9 cellular contexts compared by ENCODE assay signal in genomic region chr14:95597784-95598204, GRCh38.
DNase-seq lines count a peak whose midpoint lies in the region; ATAC-seq and TF ChIP-seq lines count a peak whose summit lies in the region.
"Had no signal": no experiment of that assay in that cellular context is flagged by ENCODE, and none has a peak within 500 bp of the region (broad histone marks: within the 10 kb centered on the region; RNA-seq: fewer than 3 reads in every experiment).

No MANE protein-coding gene starts in this region.

- H3K36me3 ChIP-seq in body of pancreas (replicated peaks in 1 of 2; ENCODE audit: insufficient read depth in 1 of 2, low read depth in 2 of 2), result no peaks in the 10 kb centered on the region
- H3K36me3 ChIP-seq in neural progenitor cell, result no peaks in the 10 kb centered on the region
- no peaks in the 10 kb centered on the region for H3K36me3 ChIP-seq in uterus

- peak; percentile 5 for DNase-seq in M059J (ENCODE audit: low read depth)
- DNase-seq in body of pancreas, result peak in 3 of 4 donors; percentile 20 to 36 (median 22)
- DNase-seq in neural progenitor cell (ENCODE audit: low spot score), result peak; percentile 82
- no peak for DNase-seq in GOT3 (lab: John Stamatoyannopoulos, UW)
- DNase-seq in uterus, result no peak
- DNase-seq in stimulated activated naive CD4-positive, alpha-beta T cell (lab: John Stamatoyannopoulos, UW), result no peak

- H3K4me1 Mint-ChIP-seq in neural progenitor cell, result peaks cover 14% of the 10 kb centered on the region

- peak overlapping the region; percentile 70 for H3K27ac Mint-ChIP-seq in neural progenitor cell

- ATAC-seq in GM19463 (IDR thresholded peaks at IDR 0.05; ENCODE audit: unreplicated experiment) (peak; percentile 87), body of pancreas (peak; percentile 35), GM19397 (IDR thresholded peaks at IDR 0.05; ENCODE audit: unreplicated experiment) (no peak)

- no peak overlapping the region for H3K27ac ChIP-seq in body of pancreas
- no peak overlapping the region for H3K27ac ChIP-seq in neural progenitor cell
- H3K27ac ChIP-seq in uterus, result no peak overlapping the region
- H3K27ac ChIP-seq: epithelial cell of prostate had no signal

- H3K27me3 ChIP-seq in body of pancreas (no peaks in the 10 kb centered on the region), neural progenitor cell (no peaks in the 10 kb centered on the region), uterus (no peaks in the 10 kb centered on the region)

- no peak overlapping the region for H3K9ac ChIP-seq in neural progenitor cell

- no peaks in the 10 kb centered on the region for H3K79me2 ChIP-seq in neural progenitor cell (ENCODE audit: low read depth)

- TF ChIP-seq POLR2A in body of pancreas (IDR thresholded peaks at IDR 0.05), result no peak
- no peak for TF ChIP-seq POLR2A in uterus (IDR thresholded peaks at IDR 0.05)

- H3K9me3 Mint-ChIP-seq in neural progenitor cell, result no peaks in the 10 kb centered on the region

- peak overlapping the region; percentile 73 for H3K4me3 Mint-ChIP-seq in neural progenitor cell

- intact Hi-C loops in body of pancreas (cut with DNase I), result no loop called here
- intact Hi-C loops in uterus (cut with DNase I; ENCODE audit: low total_unique reads), result no loop called here

- no peaks in the 10 kb centered on the region for H3K36me3 Mint-ChIP-seq in neural progenitor cell

- WGBS in body of pancreas, 2 donors, result 6% methylated on average over 18 to 19 of the region's 19 CpGs

- H3K4me3 ChIP-seq in body of pancreas, result no peak overlapping the region
- H3K4me3 ChIP-seq in neural progenitor cell, result peak overlapping the region; percentile 37
- no peak overlapping the region for H3K4me3 ChIP-seq in uterus

- TF ChIP-seq CTCF in body of pancreas (IDR thresholded peaks at IDR 0.05), result no peak
- no peak for TF ChIP-seq CTCF in neural progenitor cell (IDR thresholded peaks at IDR 0.05)
- TF ChIP-seq CTCF in uterus (IDR thresholded peaks at IDR 0.05), result no peak

- H3K9me3 ChIP-seq in body of pancreas (no peaks in the 10 kb centered on the region), neural progenitor cell (ENCODE audit: low read depth) (no peaks in the 10 kb centered on the region), uterus (no peaks in the 10 kb centered on the region)

- peak overlapping the region; percentile 81 for H2AFZ ChIP-seq in neural progenitor cell (replicated peaks)

- peaks cover 6% of the 10 kb centered on the region for H3K27me3 Mint-ChIP-seq in neural progenitor cell (ENCODE audit: insufficient read depth, low read depth)

- H3K4me1 ChIP-seq in body of pancreas, result no peaks in the 10 kb centered on the region
- H3K4me1 ChIP-seq in neural progenitor cell, result peaks cover 7% of the 10 kb centered on the region
- H3K4me1 ChIP-seq in uterus, result no peaks in the 10 kb centered on the region

- peak overlapping the region; percentile 78 for H3K4me2 ChIP-seq in neural progenitor cell

- peaks cover 15% of the 10 kb centered on the region for H3F3A ChIP-seq in neural progenitor cell (ENCODE audit: low read depth)

- no peaks in the 10 kb centered on the region for H4K20me1 ChIP-seq in neural progenitor cell (ENCODE audit: low read depth)

Comparison
In these comparisons a context has a peak if more than half of its experiments do, and no peak if none do; other contexts are left out.
1. DNase-seq: peak in M059J (single experiment), body of pancreas (3 of 4) and neural progenitor cell (single experiment); none in GOT3 (single experiment), uterus (0 of 2) and stimulated activated naive CD4-positive, alpha-beta T cell (0 of 6).